Comparison of ENCODE assay signal across 8 cellular contexts in genomic region chr16:88768041-88768876, GRCh38. TPM values are rescaled to one million over a fixed set of nuclear protein-coding genes. Genes with fewer than 3 reads are reported as not detected.
A peak's percentile ranks its signal among the peaks of the same experiment; 100 is the strongest.
DNase-seq lines count a peak whose midpoint lies in the region; TF ChIP-seq lines count a peak whose summit lies in the region.

No MANE protein-coding gene starts in this region.

- TF ChIP-seq EP300 in stomach (IDR thresholded peaks at IDR 0.05) = no peak

- peaks cover 78 to 99% (median 91%) of the 10 kb centered on the region in 4 donors for H3K4me1 ChIP-seq in stomach

- no peak for TF ChIP-seq POLR2A in stomach (IDR thresholded peaks at IDR 0.05)

- intact Hi-C loops in stomach (cut with DNase I; ENCODE audit: low total_unique reads) = no loop called here

- H3K36me3 ChIP-seq in WERI-Rb-1 = no peaks in the 10 kb centered on the region
- peaks cover 0 to 16% (median 0%) of the 10 kb centered on the region in 4 donors for H3K36me3 ChIP-seq in stomach

- DNase-seq in HCEC 1CT (peak; percentile 43), WERI-Rb-1 (peak; percentile 94), hepatic stellate cell (ENCODE audit: low spot score) (peak; percentile 80), stomach (no peak), NCI-H128 (lab: John Stamatoyannopoulos, UW; ENCODE audit: unreplicated experiment) (no peak), NCI-H2029 treated with DMSO at 0.1 percent for 48 hours (lab: John Stamatoyannopoulos, UW) (no peak)
- DNase-seq in stimulated activated CD4-positive, alpha-beta T cell treated with anti-CD3 and anti-CD28 coated beads, Interleukin-1b, Interleukin-23, amount 100 ng/mL, for 48 hours = no peak
- no peak for DNase-seq in stimulated activated CD4-positive, alpha-beta T cell treated with anti-CD3 and anti-CD28 coated beads, Interleukin-12 subunit alpha, Interleukin-12 subunit beta, amount 100 ng/mL, for 4 hours

- 55 to 68% (median 64%) methylated on average over 15 to 30 of the region's 30 CpGs for WGBS in stomach, 5 donors

- no peaks in the 10 kb centered on the region for H3K27me3 ChIP-seq in WERI-Rb-1 (ENCODE audit: insufficient read depth, low read depth, severe bottlenecking)
- no peaks in the 10 kb centered on the region for H3K27me3 ChIP-seq in stomach

- H3K9me3 ChIP-seq in WERI-Rb-1 (ENCODE audit: severe bottlenecking) = no peaks in the 10 kb centered on the region
- no peaks in the 10 kb centered on the region for H3K9me3 ChIP-seq in stomach

- peak overlapping the region; percentile 33 for H3K4me3 ChIP-seq in WERI-Rb-1 (ENCODE audit: low read depth, low read length)
- H3K4me3 ChIP-seq in stomach = peak overlapping the region in 2 of 4 donors; percentile 10 to 29

- H3K27ac ChIP-seq in WERI-Rb-1 (peak overlapping the region; percentile 97), stomach (peak overlapping the region in 4 of 5 donors; percentile 67 to 96 (median 76))

- TF ChIP-seq CTCF in WERI-Rb-1 (IDR thresholded peaks at IDR 0.05; ENCODE audit: low read depth, low read length) (no peak), stomach (IDR thresholded peaks at IDR 0.05) (no peak)

RNA-seq across cellular contexts. Expression of gene PIEZO1, which starts 16.8 kb away (rescaled TPM):
- total RNA-seq in stomach = 100 to 1,000 TPM in 4 of 5 donors, 10 to 100 TPM in 1; 81.7 to 171 (median 128) TPM
- 100 to 1,000 TPM in 1 of 3 donors, 10 to 100 TPM in 2; 43.7 to 153 (median 49.1) TPM for polyA plus RNA-seq in stomach

RNA-seq across cellular contexts. Expression of gene CDT1, which starts 35.3 kb away (rescaled TPM):
- 100 to 1,000 TPM in 1 of 5 donors, 10 to 100 TPM in 1, 1 to 10 TPM in 3; 1.5 to 147 (median 8.7) TPM for total RNA-seq in stomach
- 1 to 10 TPM; 3.2 to 5.2 (median 4.1) TPM for polyA plus RNA-seq in stomach

RNA-seq across cellular contexts. Expression of gene APRT, which starts 43.5 kb away (rescaled TPM):
- total RNA-seq in stomach = 100 to 1,000 TPM in 2 of 5 donors, 10 to 100 TPM in 3; 18.1 to 340 (median 85.3) TPM
- polyA plus RNA-seq in stomach = 100 to 1,000 TPM; 224 to 250 (median 241) TPM

Comparison
In these comparisons a context has a peak if more than half of its experiments do, and no peak if none do; other contexts are left out.
1. DNase-seq: peak in HCEC 1CT (single experiment), WERI-Rb-1 (single experiment) and hepatic stellate cell (single experiment); none in stomach (single experiment), NCI-H128 (single experiment), stimulated activated CD4-positive, alpha-beta T cell treated with anti-CD3 and anti-CD28 coated beads, Interleukin-1b, Interleukin-23, amount 100 ng/mL, for 48 hours (single experiment), NCI-H2029 treated with DMSO at 0.1 percent for 48 hours (single experiment) and stimulated activated CD4-positive, alpha-beta T cell treated with anti-CD3 and anti-CD28 coated beads, Interleukin-12 subunit alpha, Interleukin-12 subunit beta, amount 100 ng/mL, for 4 hours (single experiment).